In the genomic region with DNA sequence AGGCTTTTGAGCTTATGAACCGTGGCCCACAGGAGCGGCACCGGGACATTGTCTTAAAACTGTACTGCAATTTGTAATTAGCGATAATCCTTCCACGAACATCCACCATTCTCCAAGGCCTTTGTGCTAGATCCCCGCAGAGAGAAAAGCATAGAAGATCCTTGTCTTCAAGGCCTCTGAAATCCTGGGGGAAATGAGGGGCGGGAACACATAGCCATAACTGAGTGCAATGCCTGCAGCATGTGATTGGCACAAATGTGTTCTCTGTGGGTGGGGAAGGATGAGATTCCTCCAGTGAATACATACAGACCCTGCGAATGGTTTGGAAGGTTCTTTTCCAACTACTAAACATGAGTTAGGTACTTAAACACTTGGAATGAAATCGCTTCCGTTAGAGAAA, we compare ENCODE assay signal across 34 cellular contexts.
"Had no signal": no experiment of that assay in that cellular context is flagged by ENCODE, and none has a peak within 500 bp of the region (broad histone marks: within the 10 kb centered on the region; RNA-seq: fewer than 3 reads in every experiment).

No MANE protein-coding gene starts in this region.

- H3K27ac ChIP-seq: adrenal gland, breast epithelium, cardiac muscle cell, colonic mucosa, epithelial cell of prostate, esophagus squamous epithelium, WERI-Rb-1 had no signal

- H3K36me3 ChIP-seq: adrenal gland, breast epithelium, cardiac muscle cell, colonic mucosa, esophagus squamous epithelium, WERI-Rb-1 had no signal

- H3K9me3 Mint-ChIP-seq: activated B cell treated with CpG ODN at 0.5 μM for 24 hours; activated naive CD4-positive, alpha-beta T cell treated with anti-CD3 and anti-CD28 coated beads, Interleukin-2, amount 50 U/mL, for 24 hours; activated naive CD8-positive, alpha-beta T cell treated with anti-CD3 and anti-CD28 coated beads for 36 hours; activated naive CD8-positive, alpha-beta T cell treated with anti-CD3 and anti-CD28 coated beads, Interleukin-2, amount 50 U/mL, for 24 hours; T-helper 1 cell treated with Interleukin-12 subunit alpha and Interleukin-12 subunit beta and Interleukin-4 antibody, amounts not matched to agents 30 μg/mL and 1 μg/mL, for 36 hours; T-helper 2 cell treated with Interferon-gamma antibody and Interleukin-4, amounts not matched to agents 5 μg/mL and 100 μg/mL, for 36 hours had no signal

- DNase-seq: activated B cell treated with CpG ODN at 0.5 μM for 24 hours; activated CD4-positive, alpha-beta T cell treated with anti-CD3 and anti-CD28 coated beads for 48 hours; activated CD4-positive, alpha-beta T cell treated with anti-CD3 and anti-CD28 coated beads, Interleukin-2, amount 50 U/mL, for 1 hour; activated CD4-positive, alpha-beta T cell treated with anti-CD3 and anti-CD28 coated beads, Interleukin-2, amount 50 U/mL, for 48 hours; activated CD8-positive, alpha-beta memory T cell treated with anti-CD3 and anti-CD28 coated beads for 24 hours; activated CD8-positive, alpha-beta T cell treated with anti-CD3 and anti-CD28 coated beads for 36 hours; activated effector memory CD4-positive, alpha-beta T cell treated with Interleukin-2 at 50 U/mL for 16 hours; activated gamma-delta T cell treated with Interleukin-2 at 50 U/mL for 16 hours; activated naive CD4-positive, alpha-beta T cell treated with anti-CD3 and anti-CD28 coated beads for 36 hours; activated naive CD8-positive, alpha-beta T cell treated with anti-CD3 and anti-CD28 coated beads for 36 hours; activated naive CD8-positive, alpha-beta T cell treated with anti-CD3 and anti-CD28 coated beads, Interleukin-2, amount 50 U/mL, for 24 hours; activated T-cell treated with anti-CD3 and anti-CD28 coated beads, Interleukin-2, amount 50 U/mL, for 4 hours; adrenal gland; amygdala; central memory CD4-positive, alpha-beta T cell; cerebellar nuclear complex; colonic mucosa; effector CD8-positive, alpha-beta T cell; esophagus squamous epithelium; foreskin melanocyte; head of caudate nucleus; T1000; WERI-Rb-1 had no signal

- H3K4me3 ChIP-seq: adrenal gland, breast epithelium, cardiac muscle cell, colonic mucosa, esophagus squamous epithelium had no signal

- H3K4me1 ChIP-seq: adrenal gland, breast epithelium, colonic mucosa, esophagus squamous epithelium had no signal

- H3K27me3 ChIP-seq: adrenal gland, breast epithelium, cardiac muscle cell, colonic mucosa, esophagus squamous epithelium had no signal

- H3K4me3 Mint-ChIP-seq: activated B cell treated with CpG ODN at 0.5 μM for 24 hours; activated CD8-positive, alpha-beta T cell treated with anti-CD3 and anti-CD28 coated beads for 36 hours; activated naive CD4-positive, alpha-beta T cell treated with anti-CD3 and anti-CD28 coated beads for 36 hours; activated naive CD4-positive, alpha-beta T cell treated with anti-CD3 and anti-CD28 coated beads, Interleukin-2, amount 50 U/mL, for 24 hours; activated naive CD8-positive, alpha-beta T cell treated with anti-CD3 and anti-CD28 coated beads for 36 hours; activated naive CD8-positive, alpha-beta T cell treated with anti-CD3 and anti-CD28 coated beads, Interleukin-2, amount 50 U/mL, for 24 hours; activated T-cell treated with anti-CD3 and anti-CD28 coated beads, Interleukin-2, amount 50 U/mL, for 4 hours; activated T-helper 17 cell treated with anti-CD3 and anti-CD28 coated beads, Interleukin-2, amount 50 U/mL, for 72 hours; brain; T-helper 1 cell treated with Interleukin-12 subunit alpha and Interleukin-12 subunit beta and Interleukin-4 antibody, amounts not matched to agents 30 μg/mL and 1 μg/mL, for 36 hours; T-helper 2 cell treated with Interferon-gamma antibody and Interleukin-4, amounts not matched to agents 5 μg/mL and 100 μg/mL, for 36 hours had no signal

- H3K27ac Mint-ChIP-seq: activated B cell treated with CpG ODN at 0.5 μM for 24 hours; activated CD8-positive, alpha-beta T cell treated with anti-CD3 and anti-CD28 coated beads for 36 hours; activated naive CD4-positive, alpha-beta T cell treated with anti-CD3 and anti-CD28 coated beads for 36 hours; activated naive CD4-positive, alpha-beta T cell treated with anti-CD3 and anti-CD28 coated beads, Interleukin-2, amount 50 U/mL, for 24 hours; activated naive CD8-positive, alpha-beta T cell treated with anti-CD3 and anti-CD28 coated beads for 36 hours; activated naive CD8-positive, alpha-beta T cell treated with anti-CD3 and anti-CD28 coated beads, Interleukin-2, amount 50 U/mL, for 24 hours; activated T-helper 17 cell treated with anti-CD3 and anti-CD28 coated beads, Interleukin-2, amount 50 U/mL, for 72 hours; T-helper 1 cell treated with Interleukin-12 subunit alpha and Interleukin-12 subunit beta and Interleukin-4 antibody, amounts not matched to agents 30 μg/mL and 1 μg/mL, for 36 hours; T-helper 2 cell treated with Interferon-gamma antibody and Interleukin-4, amounts not matched to agents 5 μg/mL and 100 μg/mL, for 36 hours had no signal

- FAIRE-seq: endometrium, endothelial cell of umbilical vein had no signal

- H3K4me1 Mint-ChIP-seq: activated naive CD8-positive, alpha-beta T cell treated with anti-CD3 and anti-CD28 coated beads for 36 hours; activated naive CD8-positive, alpha-beta T cell treated with anti-CD3 and anti-CD28 coated beads, Interleukin-2, amount 50 U/mL, for 24 hours had no signal

- H3K9me3 ChIP-seq: adrenal gland, breast epithelium, colonic mucosa, esophagus squamous epithelium had no signal

- ATAC-seq: activated CD4-positive, CD25-positive, alpha-beta regulatory T cell treated with anti-CD3 and anti-CD28 coated beads, Interleukin-2, amount 50 U/mL, for 24 hours; activated CD8-positive, alpha-beta T cell treated with anti-CD3 and anti-CD28 coated beads for 36 hours; activated naive CD8-positive, alpha-beta T cell treated with anti-CD3 and anti-CD28 coated beads, Interleukin-2, amount 50 U/mL, for 24 hours; activated T-cell treated with anti-CD3 and anti-CD28 coated beads, Interleukin-2, amount 50 U/mL, for 4 hours; activated T-helper 17 cell treated with anti-CD3 and anti-CD28 coated beads, Interleukin-2, amount 50 U/mL, for 72 hours had no signal

- H3K36me3 Mint-ChIP-seq: activated naive CD4-positive, alpha-beta T cell treated with anti-CD3 and anti-CD28 coated beads, Interleukin-2, amount 50 U/mL, for 24 hours; activated naive CD8-positive, alpha-beta T cell treated with anti-CD3 and anti-CD28 coated beads for 36 hours; brain had no signal

- H3K27me3 Mint-ChIP-seq: activated naive CD4-positive, alpha-beta T cell treated with anti-CD3 and anti-CD28 coated beads, Interleukin-2, amount 50 U/mL, for 24 hours; activated naive CD8-positive, alpha-beta T cell treated with anti-CD3 and anti-CD28 coated beads for 36 hours; activated T-helper 17 cell treated with anti-CD3 and anti-CD28 coated beads, Interleukin-2, amount 50 U/mL, for 72 hours had no signal
